In the genomic region with DNA sequence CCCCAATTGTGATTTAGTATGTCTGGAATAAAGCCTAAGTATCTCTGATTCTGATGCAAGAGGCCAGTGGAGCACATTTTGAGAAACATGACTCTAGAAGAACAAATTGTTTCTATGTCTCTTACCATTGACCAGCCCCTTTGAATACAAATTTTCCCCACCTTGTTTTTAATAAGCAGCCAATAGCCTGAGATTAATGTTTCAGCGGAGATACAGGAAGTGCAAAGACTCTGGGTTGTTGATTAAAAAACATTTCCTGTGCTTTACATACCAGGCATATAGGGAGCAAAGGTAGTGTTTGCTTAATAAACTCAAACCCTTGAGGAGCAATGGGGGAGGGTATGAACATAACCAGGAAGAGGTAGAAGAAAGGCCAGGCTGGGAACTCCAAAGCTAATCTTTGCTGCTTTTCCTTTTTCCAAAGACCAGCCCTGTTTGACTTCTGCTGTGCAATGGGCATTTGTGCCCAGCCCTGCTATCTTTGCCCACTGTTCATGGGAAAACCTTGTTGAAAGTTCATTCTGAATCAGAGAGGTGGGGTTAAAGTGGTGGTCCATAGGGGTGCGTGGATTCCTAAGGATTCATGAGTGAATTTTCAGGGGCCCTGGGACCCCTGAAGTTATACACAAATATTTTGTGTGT, we compare ENCODE assay signal across 1 cellular context.
TF ChIP-seq lines count a peak whose summit lies in the region.

No MANE protein-coding gene starts in this region.

TF ChIP-seq in HepG2, 621 proteins besides CTCF, POLR2A, EP300 and RAD21 (continued from another document and continues in another):
- TF ChIP-seq, protein P1, sequence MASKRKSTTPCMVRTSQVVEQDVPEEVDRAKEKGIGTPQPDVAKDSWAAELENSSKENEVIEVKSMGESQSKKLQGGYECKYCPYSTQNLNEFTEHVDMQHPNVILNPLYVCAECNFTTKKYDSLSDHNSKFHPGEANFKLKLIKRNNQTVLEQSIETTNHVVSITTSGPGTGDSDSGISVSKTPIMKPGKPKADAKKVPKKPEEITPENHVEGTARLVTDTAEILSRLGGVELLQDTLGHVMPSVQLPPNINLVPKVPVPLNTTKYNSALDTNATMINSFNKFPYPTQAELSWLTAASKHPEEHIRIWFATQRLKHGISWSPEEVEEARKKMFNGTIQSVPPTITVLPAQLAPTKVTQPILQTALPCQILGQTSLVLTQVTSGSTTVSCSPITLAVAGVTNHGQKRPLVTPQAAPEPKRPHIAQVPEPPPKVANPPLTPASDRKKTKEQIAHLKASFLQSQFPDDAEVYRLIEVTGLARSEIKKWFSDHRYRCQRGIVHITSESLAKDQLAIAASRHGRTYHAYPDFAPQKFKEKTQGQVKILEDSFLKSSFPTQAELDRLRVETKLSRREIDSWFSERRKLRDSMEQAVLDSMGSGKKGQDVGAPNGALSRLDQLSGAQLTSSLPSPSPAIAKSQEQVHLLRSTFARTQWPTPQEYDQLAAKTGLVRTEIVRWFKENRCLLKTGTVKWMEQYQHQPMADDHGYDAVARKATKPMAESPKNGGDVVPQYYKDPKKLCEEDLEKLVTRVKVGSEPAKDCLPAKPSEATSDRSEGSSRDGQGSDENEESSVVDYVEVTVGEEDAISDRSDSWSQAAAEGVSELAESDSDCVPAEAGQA (IDR thresholded peaks at IDR 0.05; ENCODE audit: low read depth), result no peak
- TF ChIP-seq, protein P1 (CRISPR knock-in tag; IDR thresholded peaks at IDR 0.05; ENCODE audit: borderline replicate concordance), result peak; percentile 73; the same call in 1 of the 2 replicates
- TF ChIP-seq, protein P2, sequence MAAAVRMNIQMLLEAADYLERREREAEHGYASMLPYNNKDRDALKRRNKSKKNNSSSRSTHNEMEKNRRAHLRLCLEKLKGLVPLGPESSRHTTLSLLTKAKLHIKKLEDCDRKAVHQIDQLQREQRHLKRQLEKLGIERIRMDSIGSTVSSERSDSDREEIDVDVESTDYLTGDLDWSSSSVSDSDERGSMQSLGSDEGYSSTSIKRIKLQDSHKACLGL (CRISPR knock-in tag; IDR thresholded peaks at IDR 0.05), result no peak
- TF ChIP-seq HMG20A (CRISPR knock-in tag; IDR thresholded peaks at IDR 0.05; ENCODE audit: borderline replicate concordance) (peak; percentile 95), TBP (CRISPR knock-in tag; IDR thresholded peaks at IDR 0.05) (no peak), CBFB (CRISPR knock-in tag; IDR thresholded peaks at IDR 0.05) (peak; percentile 82), PRPF4 (IDR thresholded peaks at IDR 0.05; ENCODE audit: low read depth, low read length, poor library complexity, severe bottlenecking) (peak; percentile 60), ZKSCAN1 (IDR thresholded peaks at IDR 0.05; ENCODE audit: low read length) (0 out of 2 replicates have a peak, but pooled peaks have one; percentile 38), STAT5B (CRISPR knock-in tag; IDR thresholded peaks at IDR 0.05) (no peak), FLYWCH1 (CRISPR knock-in tag; IDR thresholded peaks at IDR 0.05) (no peak), ZFP1 (CRISPR knock-in tag; IDR thresholded peaks at IDR 0.05) (peak; percentile 91; the same call in 1 of the 2 replicates), ZSCAN20 (CRISPR knock-in tag; IDR thresholded peaks at IDR 0.05; ENCODE audit: borderline replicate concordance) (no peak), PHF21A (CRISPR knock-in tag; IDR thresholded peaks at IDR 0.05) (peak; percentile 80), ISX (CRISPR knock-in tag; conservative IDR thresholded peaks at IDR 0.05) (no peak), PHF5A (CRISPR knock-in tag; IDR thresholded peaks at IDR 0.05; ENCODE audit: low read depth, unreplicated experiment) (no peak), ZNF768 (CRISPR knock-in tag; IDR thresholded peaks at IDR 0.05) (no peak; the same call in 1 of the 2 replicates), HHEX (CRISPR knock-in tag; IDR thresholded peaks at IDR 0.05) (peak; percentile 83), MAFK (conservative IDR thresholded peaks at IDR 0.05 in 1 of 2, IDR thresholded peaks at IDR 0.05 in 1 of 2; ENCODE audit: low read length in 2 of 2) (no peak), ZNF878 (CRISPR knock-in tag; IDR thresholded peaks at IDR 0.05) (peak; percentile 74; the same call in 1 of the 2 replicates), ARNTL (CRISPR knock-in tag; IDR thresholded peaks at IDR 0.05) (peak; percentile 65), ZNF615 (CRISPR knock-in tag; IDR thresholded peaks at IDR 0.05; ENCODE audit: borderline replicate concordance) (peak; percentile 46; the same call in 1 of the 2 replicates), IRF2 (CRISPR knock-in tag; IDR thresholded peaks at IDR 0.05) (peak; percentile 92), ZNF235 (CRISPR knock-in tag; IDR thresholded peaks at IDR 0.05; ENCODE audit: borderline replicate concordance) (no peak), ZNF562 (CRISPR knock-in tag; IDR thresholded peaks at IDR 0.05; ENCODE audit: borderline replicate concordance) (no peak), ZNF136 (CRISPR knock-in tag; IDR thresholded peaks at IDR 0.05; ENCODE audit: low read depth) (peak; percentile 48; the same call in 1 of the 2 replicates), TARDBP (CRISPR knock-in tag; IDR thresholded peaks at IDR 0.05) (peak; percentile 93), BRD4 (CRISPR knock-in tag; IDR thresholded peaks at IDR 0.05) (peak; percentile 82), NCOA2 (CRISPR knock-in tag; IDR thresholded peaks at IDR 0.05) (peak; percentile 98), TEAD3 (CRISPR knock-in tag; optimal IDR thresholded peaks at IDR 0.05; ENCODE audit: borderline replicate concordance) (peak; percentile 100), ZNF432 (CRISPR knock-in tag; IDR thresholded peaks at IDR 0.05; ENCODE audit: borderline replicate concordance) (no peak)
- TF ChIP-seq, protein P3, sequence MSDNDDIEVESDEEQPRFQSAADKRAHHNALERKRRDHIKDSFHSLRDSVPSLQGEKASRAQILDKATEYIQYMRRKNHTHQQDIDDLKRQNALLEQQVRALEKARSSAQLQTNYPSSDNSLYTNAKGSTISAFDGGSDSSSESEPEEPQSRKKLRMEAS (IDR thresholded peaks at IDR 0.05), result peak; percentile 40
- TF ChIP-seq, protein P4, sequence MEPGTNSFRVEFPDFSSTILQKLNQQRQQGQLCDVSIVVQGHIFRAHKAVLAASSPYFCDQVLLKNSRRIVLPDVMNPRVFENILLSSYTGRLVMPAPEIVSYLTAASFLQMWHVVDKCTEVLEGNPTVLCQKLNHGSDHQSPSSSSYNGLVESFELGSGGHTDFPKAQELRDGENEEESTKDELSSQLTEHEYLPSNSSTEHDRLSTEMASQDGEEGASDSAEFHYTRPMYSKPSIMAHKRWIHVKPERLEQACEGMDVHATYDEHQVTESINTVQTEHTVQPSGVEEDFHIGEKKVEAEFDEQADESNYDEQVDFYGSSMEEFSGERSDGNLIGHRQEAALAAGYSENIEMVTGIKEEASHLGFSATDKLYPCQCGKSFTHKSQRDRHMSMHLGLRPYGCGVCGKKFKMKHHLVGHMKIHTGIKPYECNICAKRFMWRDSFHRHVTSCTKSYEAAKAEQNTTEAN (CRISPR knock-in tag; conservative IDR thresholded peaks at IDR 0.05), result peak; percentile 74; the same call in 1 of the 2 replicates
- TF ChIP-seq, protein P5, sequence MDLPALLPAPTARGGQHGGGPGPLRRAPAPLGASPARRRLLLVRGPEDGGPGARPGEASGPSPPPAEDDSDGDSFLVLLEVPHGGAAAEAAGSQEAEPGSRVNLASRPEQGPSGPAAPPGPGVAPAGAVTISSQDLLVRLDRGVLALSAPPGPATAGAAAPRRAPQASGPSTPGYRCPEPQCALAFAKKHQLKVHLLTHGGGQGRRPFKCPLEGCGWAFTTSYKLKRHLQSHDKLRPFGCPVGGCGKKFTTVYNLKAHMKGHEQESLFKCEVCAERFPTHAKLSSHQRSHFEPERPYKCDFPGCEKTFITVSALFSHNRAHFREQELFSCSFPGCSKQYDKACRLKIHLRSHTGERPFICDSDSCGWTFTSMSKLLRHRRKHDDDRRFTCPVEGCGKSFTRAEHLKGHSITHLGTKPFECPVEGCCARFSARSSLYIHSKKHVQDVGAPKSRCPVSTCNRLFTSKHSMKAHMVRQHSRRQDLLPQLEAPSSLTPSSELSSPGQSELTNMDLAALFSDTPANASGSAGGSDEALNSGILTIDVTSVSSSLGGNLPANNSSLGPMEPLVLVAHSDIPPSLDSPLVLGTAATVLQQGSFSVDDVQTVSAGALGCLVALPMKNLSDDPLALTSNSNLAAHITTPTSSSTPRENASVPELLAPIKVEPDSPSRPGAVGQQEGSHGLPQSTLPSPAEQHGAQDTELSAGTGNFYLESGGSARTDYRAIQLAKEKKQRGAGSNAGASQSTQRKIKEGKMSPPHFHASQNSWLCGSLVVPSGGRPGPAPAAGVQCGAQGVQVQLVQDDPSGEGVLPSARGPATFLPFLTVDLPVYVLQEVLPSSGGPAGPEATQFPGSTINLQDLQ (CRISPR knock-in tag; IDR thresholded peaks at IDR 0.05), result no peak
- TF ChIP-seq, protein P6, sequence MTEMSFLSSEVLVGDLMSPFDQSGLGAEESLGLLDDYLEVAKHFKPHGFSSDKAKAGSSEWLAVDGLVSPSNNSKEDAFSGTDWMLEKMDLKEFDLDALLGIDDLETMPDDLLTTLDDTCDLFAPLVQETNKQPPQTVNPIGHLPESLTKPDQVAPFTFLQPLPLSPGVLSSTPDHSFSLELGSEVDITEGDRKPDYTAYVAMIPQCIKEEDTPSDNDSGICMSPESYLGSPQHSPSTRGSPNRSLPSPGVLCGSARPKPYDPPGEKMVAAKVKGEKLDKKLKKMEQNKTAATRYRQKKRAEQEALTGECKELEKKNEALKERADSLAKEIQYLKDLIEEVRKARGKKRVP (CRISPR knock-in tag; IDR thresholded peaks at IDR 0.05), result peak in 1 of 2 experiments; percentile 91; a peak in 2 of 4 replicates
- TF ChIP-seq, protein P7, sequence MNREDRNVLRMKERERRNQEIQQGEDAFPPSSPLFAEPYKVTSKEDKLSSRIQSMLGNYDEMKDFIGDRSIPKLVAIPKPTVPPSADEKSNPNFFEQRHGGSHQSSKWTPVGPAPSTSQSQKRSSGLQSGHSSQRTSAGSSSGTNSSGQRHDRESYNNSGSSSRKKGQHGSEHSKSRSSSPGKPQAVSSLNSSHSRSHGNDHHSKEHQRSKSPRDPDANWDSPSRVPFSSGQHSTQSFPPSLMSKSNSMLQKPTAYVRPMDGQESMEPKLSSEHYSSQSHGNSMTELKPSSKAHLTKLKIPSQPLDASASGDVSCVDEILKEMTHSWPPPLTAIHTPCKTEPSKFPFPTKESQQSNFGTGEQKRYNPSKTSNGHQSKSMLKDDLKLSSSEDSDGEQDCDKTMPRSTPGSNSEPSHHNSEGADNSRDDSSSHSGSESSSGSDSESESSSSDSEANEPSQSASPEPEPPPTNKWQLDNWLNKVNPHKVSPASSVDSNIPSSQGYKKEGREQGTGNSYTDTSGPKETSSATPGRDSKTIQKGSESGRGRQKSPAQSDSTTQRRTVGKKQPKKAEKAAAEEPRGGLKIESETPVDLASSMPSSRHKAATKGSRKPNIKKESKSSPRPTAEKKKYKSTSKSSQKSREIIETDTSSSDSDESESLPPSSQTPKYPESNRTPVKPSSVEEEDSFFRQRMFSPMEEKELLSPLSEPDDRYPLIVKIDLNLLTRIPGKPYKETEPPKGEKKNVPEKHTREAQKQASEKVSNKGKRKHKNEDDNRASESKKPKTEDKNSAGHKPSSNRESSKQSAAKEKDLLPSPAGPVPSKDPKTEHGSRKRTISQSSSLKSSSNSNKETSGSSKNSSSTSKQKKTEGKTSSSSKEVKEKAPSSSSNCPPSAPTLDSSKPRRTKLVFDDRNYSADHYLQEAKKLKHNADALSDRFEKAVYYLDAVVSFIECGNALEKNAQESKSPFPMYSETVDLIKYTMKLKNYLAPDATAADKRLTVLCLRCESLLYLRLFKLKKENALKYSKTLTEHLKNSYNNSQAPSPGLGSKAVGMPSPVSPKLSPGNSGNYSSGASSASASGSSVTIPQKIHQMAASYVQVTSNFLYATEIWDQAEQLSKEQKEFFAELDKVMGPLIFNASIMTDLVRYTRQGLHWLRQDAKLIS (CRISPR knock-in tag; IDR thresholded peaks at IDR 0.05), result peak; percentile 25; the same call in 1 of the 2 replicates
- TF ChIP-seq, protein P8, sequence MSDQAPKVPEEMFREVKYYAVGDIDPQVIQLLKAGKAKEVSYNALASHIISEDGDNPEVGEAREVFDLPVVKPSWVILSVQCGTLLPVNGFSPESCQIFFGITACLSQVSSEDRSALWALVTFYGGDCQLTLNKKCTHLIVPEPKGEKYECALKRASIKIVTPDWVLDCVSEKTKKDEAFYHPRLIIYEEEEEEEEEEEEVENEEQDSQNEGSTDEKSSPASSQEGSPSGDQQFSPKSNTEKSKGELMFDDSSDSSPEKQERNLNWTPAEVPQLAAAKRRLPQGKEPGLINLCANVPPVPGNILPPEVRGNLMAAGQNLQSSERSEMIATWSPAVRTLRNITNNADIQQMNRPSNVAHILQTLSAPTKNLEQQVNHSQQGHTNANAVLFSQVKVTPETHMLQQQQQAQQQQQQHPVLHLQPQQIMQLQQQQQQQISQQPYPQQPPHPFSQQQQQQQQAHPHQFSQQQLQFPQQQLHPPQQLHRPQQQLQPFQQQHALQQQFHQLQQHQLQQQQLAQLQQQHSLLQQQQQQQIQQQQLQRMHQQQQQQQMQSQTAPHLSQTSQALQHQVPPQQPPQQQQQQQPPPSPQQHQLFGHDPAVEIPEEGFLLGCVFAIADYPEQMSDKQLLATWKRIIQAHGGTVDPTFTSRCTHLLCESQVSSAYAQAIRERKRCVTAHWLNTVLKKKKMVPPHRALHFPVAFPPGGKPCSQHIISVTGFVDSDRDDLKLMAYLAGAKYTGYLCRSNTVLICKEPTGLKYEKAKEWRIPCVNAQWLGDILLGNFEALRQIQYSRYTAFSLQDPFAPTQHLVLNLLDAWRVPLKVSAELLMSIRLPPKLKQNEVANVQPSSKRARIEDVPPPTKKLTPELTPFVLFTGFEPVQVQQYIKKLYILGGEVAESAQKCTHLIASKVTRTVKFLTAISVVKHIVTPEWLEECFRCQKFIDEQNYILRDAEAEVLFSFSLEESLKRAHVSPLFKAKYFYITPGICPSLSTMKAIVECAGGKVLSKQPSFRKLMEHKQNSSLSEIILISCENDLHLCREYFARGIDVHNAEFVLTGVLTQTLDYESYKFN (CRISPR knock-in tag; conservative IDR thresholded peaks at IDR 0.05), result peak; percentile 100
